In the genomic region with DNA sequence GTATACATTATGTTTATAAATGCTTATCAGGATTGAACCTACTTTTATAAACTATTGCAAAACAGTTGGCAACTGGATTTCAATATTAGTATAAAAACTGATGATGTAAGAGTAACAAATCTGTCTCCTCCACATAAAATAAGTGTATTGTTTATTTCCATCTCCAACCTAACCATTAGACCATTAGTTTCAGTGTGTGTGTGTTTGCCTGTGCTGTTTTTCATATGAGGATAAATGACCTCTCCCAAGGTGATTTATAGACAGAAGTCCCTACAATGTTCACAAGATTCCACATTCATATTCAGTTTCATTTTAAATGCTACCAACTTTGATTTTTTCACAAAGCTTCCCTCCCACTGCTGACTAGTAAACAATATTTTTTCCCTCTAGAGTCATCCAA, we compare ENCODE assay signal across 29 cellular contexts.
"Had no signal": no experiment of that assay in that cellular context is flagged by ENCODE, and none has a peak within 500 bp of the region (broad histone marks: within the 10 kb centered on the region; RNA-seq: fewer than 3 reads in every experiment).

No MANE protein-coding gene starts in this region.

- H3K27me3 ChIP-seq: neural progenitor cell, ovary, right lobe of liver, sigmoid colon, suprapubic skin, testis, tibial artery, transverse colon, upper lobe of right lung, uterus had no signal

- H3K4me3 Mint-ChIP-seq: naive thymus-derived CD8-positive, alpha-beta T cell; natural killer cell treated with Interleukin-12 subunit alpha and Interleukin-12 subunit beta and Interleukin-15 and Interleukin-18, amount 100 ng/mL, for 72 hours; neural progenitor cell; stimulated activated memory B cell treated with anti-CD40 and anti-IgM and Interleukin-4, amounts not matched to agents 10 μg/mL and 1 μg/mL and 100 μg/mL, for 72 hours; stimulated activated naive CD8-positive, alpha-beta T cell treated with anti-CD3 and anti-CD28 coated beads, Interleukin-15, amount 100 ng/mL, for 72 hours; type B pancreatic cell had no signal

- H3K9me3 Mint-ChIP-seq: neural progenitor cell; stimulated activated memory B cell treated with anti-CD40 and anti-IgM and Interleukin-4, amounts not matched to agents 10 μg/mL and 1 μg/mL and 100 μg/mL, for 72 hours; stimulated activated naive CD8-positive, alpha-beta T cell treated with anti-CD3 and anti-CD28 coated beads, Interleukin-15, amount 100 ng/mL, for 72 hours; type B pancreatic cell had no signal

- H3K27ac ChIP-seq: neural progenitor cell, ovary, parathyroid adenoma, psoas muscle, right lobe of liver, sigmoid colon, suprapubic skin, testis, tibial artery, transverse colon, upper lobe of right lung, uterus had no signal

- H3K4me1 Mint-ChIP-seq: naive thymus-derived CD8-positive, alpha-beta T cell; stimulated activated memory B cell treated with anti-CD40 and anti-IgM and Interleukin-4, amounts not matched to agents 10 μg/mL and 1 μg/mL and 100 μg/mL, for 72 hours; stimulated activated naive CD8-positive, alpha-beta T cell treated with anti-CD3 and anti-CD28 coated beads, Interleukin-15, amount 100 ng/mL, for 72 hours had no signal

- DNase-seq: naive thymus-derived CD8-positive, alpha-beta T cell; occipital lobe; ovary; posterior cingulate gyrus; psoas muscle; right cardiac atrium; right lobe of liver; sigmoid colon; small intestine; stimulated activated CD4-positive, alpha-beta T cell treated with anti-CD3 and anti-CD28 coated beads, Interleukin-15, amount 100 ng/mL, for 24 hours; stimulated activated CD4-positive, alpha-beta T cell treated with anti-CD3 and anti-CD28 coated beads, Interleukin-4, amount 100 ng/mL, for 1 hour; stimulated activated CD4-positive, alpha-beta T cell treated with anti-CD3 and anti-CD28 coated beads, Interleukin-4, amount 100 ng/mL, for 4 hours; stimulated activated CD8-positive, alpha-beta memory T cell treated with anti-CD3 and anti-CD28 coated beads, Interleukin-4, amount 100 ng/mL, for 48 hours; stimulated activated naive CD4-positive, alpha-beta T cell; stimulated activated naive CD8-positive, alpha-beta T cell treated with anti-CD3 and anti-CD28 coated beads, Interleukin-15, amount 100 ng/mL, for 72 hours; stimulated activated naive CD8-positive, alpha-beta T cell treated with anti-CD3 and anti-CD28 coated beads, Interleukin-15, Interleukin-2, amounts not matched to agents 100 U/mL and 50 U/mL, for 24 hours; substantia nigra; testis; tibial artery; transverse colon; upper lobe of right lung; uterus had no signal

- H3K27me3 Mint-ChIP-seq: naive thymus-derived CD8-positive, alpha-beta T cell; natural killer cell treated with Interleukin-12 subunit alpha and Interleukin-12 subunit beta and Interleukin-15 and Interleukin-18, amount 100 ng/mL, for 72 hours; progenitor cell of endocrine pancreas; stimulated activated memory B cell treated with anti-CD40 and anti-IgM and Interleukin-4, amounts not matched to agents 10 μg/mL and 1 μg/mL and 100 μg/mL, for 72 hours; stimulated activated naive CD8-positive, alpha-beta T cell treated with anti-CD3 and anti-CD28 coated beads, Interleukin-15, amount 100 ng/mL, for 72 hours had no signal

- H3K4me3 ChIP-seq: neural progenitor cell, ovary, psoas muscle, right lobe of liver, sigmoid colon, suprapubic skin, testis, tibial artery, transverse colon, upper lobe of right lung, uterus had no signal

- H3K36me3 Mint-ChIP-seq: naive thymus-derived CD8-positive, alpha-beta T cell; natural killer cell treated with Interleukin-12 subunit alpha and Interleukin-12 subunit beta and Interleukin-15 and Interleukin-18, amount 100 ng/mL, for 72 hours; neural progenitor cell; stimulated activated memory B cell treated with anti-CD40 and anti-IgM and Interleukin-4, amounts not matched to agents 10 μg/mL and 1 μg/mL and 100 μg/mL, for 72 hours; type B pancreatic cell had no signal

- H3K4me2 ChIP-seq: neural progenitor cell had no signal

- H3K9ac ChIP-seq: neural progenitor cell, parathyroid adenoma had no signal

- H3K36me3 ChIP-seq: neural progenitor cell, ovary, right lobe of liver, sigmoid colon, suprapubic skin, tibial artery, transverse colon, upper lobe of right lung, uterus had no signal

- ATAC-seq: naive thymus-derived CD8-positive, alpha-beta T cell; natural killer cell treated with Interleukin-12 subunit alpha and Interleukin-12 subunit beta and Interleukin-15 and Interleukin-18, amount 100 ng/mL, for 72 hours; psoas muscle; right cardiac atrium; right lobe of liver; stimulated activated memory B cell treated with anti-CD40 and anti-IgM and Interleukin-4, amounts not matched to agents 10 μg/mL and 1 μg/mL and 100 μg/mL, for 72 hours; stimulated activated naive CD8-positive, alpha-beta T cell treated with anti-CD3 and anti-CD28 coated beads, Interleukin-15, amount 100 ng/mL, for 72 hours; stimulated activated naive CD8-positive, alpha-beta T cell treated with anti-CD3 and anti-CD28 coated beads, Interleukin-15, Interleukin-2, amounts not matched to agents 100 U/mL and 50 U/mL, for 24 hours; upper lobe of right lung had no signal

- H2AFZ ChIP-seq: neural progenitor cell, parathyroid adenoma had no signal

- H3K4me1 ChIP-seq: parathyroid adenoma, psoas muscle, right lobe of liver, suprapubic skin, testis, tibial artery, upper lobe of right lung, uterus had no signal

- H3K9me3 ChIP-seq: ovary, psoas muscle, right lobe of liver, sigmoid colon, suprapubic skin, testis, tibial artery, transverse colon, upper lobe of right lung, uterus had no signal

- H3K27ac Mint-ChIP-seq: naive thymus-derived CD8-positive, alpha-beta T cell; natural killer cell treated with Interleukin-12 subunit alpha and Interleukin-12 subunit beta and Interleukin-15 and Interleukin-18, amount 100 ng/mL, for 72 hours; neural progenitor cell; progenitor cell of endocrine pancreas; stimulated activated memory B cell treated with anti-CD40 and anti-IgM and Interleukin-4, amounts not matched to agents 10 μg/mL and 1 μg/mL and 100 μg/mL, for 72 hours; stimulated activated naive CD8-positive, alpha-beta T cell treated with anti-CD3 and anti-CD28 coated beads, Interleukin-15, amount 100 ng/mL, for 72 hours; type B pancreatic cell had no signal
